27 cellular contexts compared by ENCODE assay signal in genomic region chr1:151982300-151983005, GRCh38. TPM values are rescaled to one million over a fixed set of nuclear protein-coding genes. Genes with fewer than 3 reads are reported as not detected.
DNase-seq lines count a peak whose midpoint lies in the region; ATAC-seq, FAIRE-seq and TF ChIP-seq lines count a peak whose summit lies in the region.
"Had no signal": no experiment of that assay in that cellular context is flagged by ENCODE, and none has a peak within 500 bp of the region (broad histone marks: within the 10 kb centered on the region; RNA-seq: fewer than 3 reads in every experiment).

No MANE protein-coding gene starts in this region.

- TF ChIP-seq CTCF in A549 (IDR thresholded peaks at IDR 0.05) (no peak), Caco-2 (IDR thresholded peaks at IDR 0.05; ENCODE audit: insufficient read depth in 1 of 2, low read depth in 1 of 2, low read length in 1 of 2, severe bottlenecking in 1 of 2, unreplicated experiment in 1 of 2) (no peak), mesothelial cell of epicardium (IDR thresholded peaks at IDR 0.05; ENCODE audit: unreplicated experiment) (no peak)

- peak overlapping the region; percentile 21; the same call in 2 of the 3 replicates for H3K4me2 ChIP-seq in A549

- H3K27ac ChIP-seq in A549, result peak overlapping the region; percentile 9 to 73; a peak in 4 of 6 replicates
- H3K27ac ChIP-seq: dorsolateral prefrontal cortex, spleen, testis, vagina had no signal

- TF ChIP-seq EP300 in A549 (IDR thresholded peaks at IDR 0.05), result no peak

- no peaks in the 10 kb centered on the region for H3K27me3 ChIP-seq in Caco-2 (replicated peaks; ENCODE audit: control insufficient read depth, insufficient read depth, low read length)
- H3K27me3 ChIP-seq: spleen, testis, vagina had no signal

- no TSS peak for BruUV-seq in Caco-2 (replicated peaks; lab: Mats Ljungman, UMichigan)

- H3K9me3 ChIP-seq in A549 (no peaks in the 10 kb centered on the region), Caco-2 (no peaks in the 10 kb centered on the region), T-helper 17 cell (ENCODE audit: control insufficient read depth, low read length, poor library complexity, severe bottlenecking) (no peaks in the 10 kb centered on the region)
- H3K9me3 ChIP-seq: spleen, testis, vagina had no signal

- TF ChIP-seq RAD21 in A549 (conservative IDR thresholded peaks at IDR 0.05 in 1 of 2, IDR thresholded peaks at IDR 0.05 in 1 of 2), result no peak

- CTCF ChIA-PET in A549 (lab: Yijun Ruan, JAX) (interaction anchor here (1.0 to 38.2 kb wide), 4 partner anchors 7 to 49 kb away, joined by 5 to 1410 read pairs (median 708); partner anchors contain the start of gene S100A10), Caco-2 (lab: Charles Lee) (interaction anchor here (1.1 to 1.3 kb wide), 2 partner anchors 10 to 19 kb away, joined by 4 to 6 read pairs; no protein-coding TSS in a partner anchor)

- ATAC-seq in A549 (no peak), T-helper 17 cell (no peak), HG03354 (IDR thresholded peaks at IDR 0.05; ENCODE audit: poor library complexity, severe bottlenecking, unreplicated experiment) (no peak)
- ATAC-seq: activated naive CD4-positive, alpha-beta T cell treated with anti-CD3 and anti-CD28 coated beads, Interleukin-2, amount 50 U/mL, for 72 hours; stimulated activated naive B cell treated with anti-CD40 and anti-IgM and Interleukin-4, amounts not matched to agents 10 μg/mL and 1 μg/mL and 100 μg/mL, for 72 hours had no signal

- H3K4me1 ChIP-seq in A549 (peaks cover 100% of the 10 kb centered on the region), Caco-2 (peaks cover 97% of the 10 kb centered on the region)

- no peak for DNase-seq in A549 (ENCODE audit: low read depth in 1 of 2, low spot score in 1 of 2)
- no peak for DNase-seq in Caco-2
- no peak for DNase-seq in T-helper 17 cell
- DNase-seq in mesothelial cell of epicardium (ENCODE audit: low spot score in 2 of 2, unreplicated experiment in 2 of 2), result no peak
- DNase-seq in NCI-H1436 (lab: John Stamatoyannopoulos, UW), result no peak
- DNase-seq in stimulated activated CD4-positive, alpha-beta T cell treated with anti-CD3 and anti-CD28 coated beads, Interleukin-1b, Interleukin-23, amount 100 ng/mL, for 48 hours, result no peak
- DNase-seq in NCI-H2196 treated with DMSO at 0.1 percent for 48 hours (lab: John Stamatoyannopoulos, UW; ENCODE audit: unreplicated experiment), result no peak
- DNase-seq: activated CD4-positive, CD25-positive, alpha-beta regulatory T cell treated with anti-CD3 and anti-CD28 coated beads, Interleukin-2, amount 50 U/mL, for 72 hours; CD4-positive, CD25-positive, alpha-beta regulatory T cell; DMS79; dorsolateral prefrontal cortex; GF-D8; GOT3; head of caudate nucleus; NCI-H1048; NCI-H187 treated with DMSO at 0.1 percent for 48 hours; NCI-H2227 treated with DMSO at 0.1 percent for 48 hours; retina; spleen; stimulated activated CD4-positive, alpha-beta T cell treated with anti-CD3 and anti-CD28 coated beads, Interleukin-4, amount 100 ng/mL, for 1 hour; stimulated activated naive B cell treated with anti-CD40 and anti-IgM and Interleukin-4, amounts not matched to agents 10 μg/mL and 1 μg/mL and 100 μg/mL, for 72 hours; testis had no signal

- H3K27ac Mint-ChIP-seq in Caco-2 (ENCODE audit: unreplicated experiment) (peak overlapping the region; percentile 85), T-helper 17 cell (peak overlapping the region; percentile 75), mesothelial cell of epicardium (peak overlapping the region; percentile 39)
- H3K27ac Mint-ChIP-seq: activated naive CD4-positive, alpha-beta T cell treated with anti-CD3 and anti-CD28 coated beads, Interleukin-2, amount 50 U/mL, for 72 hours; activated T-helper 1 cell treated with anti-CD3 and anti-CD28 coated beads, Interleukin-12 subunit alpha, Interleukin-12 subunit beta, Interleukin-2, Interleukin-4 antibody, amounts not matched to agents 30 ng/mL and 10 ng/mL and 1 ng/mL, durations not matched to agents 14 hours and 24 hours and 36 hours; CD4-positive, CD25-positive, alpha-beta regulatory T cell; memory B cell; stimulated activated naive B cell treated with anti-CD40 and anti-IgM and Interleukin-4, amounts not matched to agents 10 μg/mL and 1 μg/mL and 100 μg/mL, for 72 hours had no signal

- H3K27me3 Mint-ChIP-seq in Caco-2 (ENCODE audit: insufficient read depth, unreplicated experiment), result no peaks in the 10 kb centered on the region
- no peaks in the 10 kb centered on the region for H3K27me3 Mint-ChIP-seq in T-helper 17 cell
- H3K27me3 Mint-ChIP-seq in mesothelial cell of epicardium (ENCODE audit: low read depth), result no peaks in the 10 kb centered on the region
- H3K27me3 Mint-ChIP-seq: CD4-positive, CD25-positive, alpha-beta regulatory T cell had no signal

- H3K36me3 ChIP-seq in Caco-2 (ENCODE audit: control insufficient read depth, insufficient read depth, low read length), result peaks cover 7% of the 10 kb centered on the region; the same call in 1 of the 2 replicates

- no peaks in the 10 kb centered on the region for H3K9me3 Mint-ChIP-seq in Caco-2 (ENCODE audit: unreplicated experiment)
- H3K9me3 Mint-ChIP-seq in mesothelial cell of epicardium, result no peaks in the 10 kb centered on the region
- H3K9me3 Mint-ChIP-seq: activated T-helper 1 cell treated with anti-CD3 and anti-CD28 coated beads, Interleukin-12 subunit alpha, Interleukin-12 subunit beta, Interleukin-2, Interleukin-4 antibody, amounts not matched to agents 30 ng/mL and 10 ng/mL and 1 ng/mL, durations not matched to agents 14 hours and 24 hours and 36 hours; CD4-positive, CD25-positive, alpha-beta regulatory T cell; memory B cell; stimulated activated naive B cell treated with anti-CD40 and anti-IgM and Interleukin-4, amounts not matched to agents 10 μg/mL and 1 μg/mL and 100 μg/mL, for 72 hours had no signal

- peak overlapping the region; percentile 20 for H3K4me3 Mint-ChIP-seq in Caco-2 (ENCODE audit: unreplicated experiment)
- peak overlapping the region; percentile 41 for H3K4me3 Mint-ChIP-seq in T-helper 17 cell
- no peak overlapping the region for H3K4me3 Mint-ChIP-seq in mesothelial cell of epicardium
- H3K4me3 Mint-ChIP-seq: activated T-helper 1 cell treated with anti-CD3 and anti-CD28 coated beads, Interleukin-12 subunit alpha, Interleukin-12 subunit beta, Interleukin-2, Interleukin-4 antibody, amounts not matched to agents 30 ng/mL and 10 ng/mL and 1 ng/mL, durations not matched to agents 14 hours and 24 hours and 36 hours; CD4-positive, CD25-positive, alpha-beta regulatory T cell; memory B cell; stimulated activated naive B cell treated with anti-CD40 and anti-IgM and Interleukin-4, amounts not matched to agents 10 μg/mL and 1 μg/mL and 100 μg/mL, for 72 hours had no signal

- H3K4me3 ChIP-seq in A549 (no peak overlapping the region), Caco-2 (ENCODE audit: low read depth, low read length) (no peak overlapping the region)
- H3K4me3 ChIP-seq: dorsolateral prefrontal cortex, spleen, testis, vagina had no signal

- no peak for TF ChIP-seq POLR2A in A549 (IDR thresholded peaks at IDR 0.05; ENCODE audit: low read length)

- H3K36me3 Mint-ChIP-seq in Caco-2 (ENCODE audit: insufficient read depth, unreplicated experiment) (peaks cover 100% of the 10 kb centered on the region), T-helper 17 cell (ENCODE audit: low read depth) (peaks cover 7% of the 10 kb centered on the region), mesothelial cell of epicardium (peaks cover 41% of the 10 kb centered on the region)

- H3K4me1 Mint-ChIP-seq in Caco-2 (ENCODE audit: low read depth, unreplicated experiment) (peaks cover 77% of the 10 kb centered on the region), T-helper 17 cell (peaks cover 41% of the 10 kb centered on the region), mesothelial cell of epicardium (peaks cover 39% of the 10 kb centered on the region)

- 38% methylated on average over 1 of the region's 1 CpG for WGBS in A549 (ENCODE audit: missing lambda C conversion rate)

- intact Hi-C loops in Caco-2 (cut with micrococcal nuclease; ENCODE audit: unreplicated experiment), result no loop called here

- POLR2A ChIA-PET in A549 (lab: Yijun Ruan, JAX), result interaction anchor here (1.4 to 10.5 kb wide), 2 partner anchors 8 to 73 kb away, joined by 5 to 151 read pairs; partner anchors contain the start of genes S100A10 and THEM4
- POLR2A ChIA-PET in Caco-2 (lab: Charles Lee), result interaction anchor here (1.6 to 2.4 kb wide), 3 partner anchors 10 to 19 kb away, joined by 4 to 10 read pairs (median 9); no protein-coding TSS in a partner anchor

- FAIRE-seq in A549 (lab: Jason Lieb, UNC), result no peak

TF ChIP-seq in A549, 52 proteins besides CTCF, POLR2A, EP300 and RAD21:
- TF ChIP-seq RARB (CRISPR knock-in tag; IDR thresholded peaks at IDR 0.05) (0 out of 2 replicates have a peak, but pooled peaks have one; percentile 10), ATOH8 (CRISPR knock-in tag; IDR thresholded peaks at IDR 0.05; ENCODE audit: low read depth) (no peak), POLR2AphosphoS2 (conservative IDR thresholded peaks at IDR 0.05; ENCODE audit: low read length) (0 out of 2 replicates have a peak, but pooled peaks have one; percentile 21)

RNA-seq across cellular contexts. Expression of gene S100A10, which starts 11.2 kb away (rescaled TPM):
- polyA plus RNA-seq in A549 (2011; rRNA removed) (505 and 515 TPM in 2 replicates), A549 (2017; fragmentation: RNase III; extraction: RNeasy Plus Mini Kit Qiagen cat#74134 plus additional on column Dnase treatment) (2,059 to 2,476 TPM (median 2,077 TPM) in 3 replicates)
- 323 and 344 TPM in 2 replicates for polyA plus RNA-seq in A549 (2012; cell fraction: cytosol; rRNA removed)
- 72.0 and 86.0 TPM in 2 replicates for polyA plus RNA-seq in A549 (2012; cell fraction: nucleus; rRNA removed)
- polyA minus RNA-seq in A549 (2011; rRNA and poly(A)+ RNA removed), result 228 and 259 TPM in 2 replicates
- total RNA-seq in Caco-2 (2022) (2,143 and 2,154 TPM in 2 replicates), T-helper 17 cell (100 to 1,000 TPM; 317 to 349 TPM), mesothelial cell of epicardium (219 to 234 TPM (median 222 TPM) in 3 replicates)

RNA-seq across cellular contexts. Expression of gene S100A11, which starts 54.4 kb away (rescaled TPM):
- polyA plus RNA-seq in A549 (2011; rRNA removed) (671 and 1,155 TPM in 2 replicates), A549 (2017; fragmentation: RNase III; extraction: RNeasy Plus Mini Kit Qiagen cat#74134 plus additional on column Dnase treatment) (1,442 to 1,531 TPM (median 1,500 TPM) in 3 replicates)
- polyA plus RNA-seq in A549 (2012; cell fraction: cytosol; rRNA removed), result 1,193 and 1,223 TPM in 2 replicates
- 334 and 440 TPM in 2 replicates for polyA plus RNA-seq in A549 (2012; cell fraction: nucleus; rRNA removed)
- 584 and 703 TPM in 2 replicates for polyA minus RNA-seq in A549 (2011; rRNA and poly(A)+ RNA removed)
- total RNA-seq in Caco-2 (2022) (364 and 408 TPM in 2 replicates), T-helper 17 cell (100 to 1,000 TPM in 1 of 2 donors, 10 to 100 TPM in 1; 76.4 to 117 TPM), mesothelial cell of epicardium (351 to 373 TPM (median 358 TPM) in 3 replicates)
